ENCODE assay signal across 10 cellular contexts in genomic region chr1:84253891-84254290, GRCh38. TPM values are rescaled to one million over a fixed set of nuclear protein-coding genes. Genes with fewer than 3 reads are reported as not detected.
DNase-seq lines count a peak whose midpoint lies in the region; ATAC-seq and TF ChIP-seq lines count a peak whose summit lies in the region.
"Had no signal": no experiment of that assay in that cellular context is flagged by ENCODE, and none has a peak within 500 bp of the region (broad histone marks: within the 10 kb centered on the region; RNA-seq: fewer than 3 reads in every experiment).

No MANE protein-coding gene starts in this region.

- H3K36me3 ChIP-seq in tibial artery: no peaks in the 10 kb centered on the region

- H3K36me3 Mint-ChIP-seq in activated naive CD8-positive, alpha-beta T cell treated with anti-CD3 and anti-CD28 coated beads for 36 hours: peaks cover 3% of the 10 kb centered on the region

- H3K4me1 ChIP-seq in tibial artery: peaks cover 0 to 35% (median 11%) of the 10 kb centered on the region in 4 donors

- ATAC-seq in GM21367 (IDR thresholded peaks at IDR 0.05; ENCODE audit: unreplicated experiment): no peak

- H3K27me3 Mint-ChIP-seq in activated naive CD8-positive, alpha-beta T cell treated with anti-CD3 and anti-CD28 coated beads for 36 hours: no peaks in the 10 kb centered on the region
- H3K27me3 Mint-ChIP-seq: memory B cell had no signal

- H3K27ac ChIP-seq in tibial artery: peak overlapping the region; percentile 41 to 57

- DNase-seq in M059J (ENCODE audit: low read depth) (peak; percentile 98), astrocyte of the hippocampus (ENCODE audit: low read depth, low spot score) (peak; percentile 94), inferior parietal cortex (ENCODE audit: extremely low spot score) (peak; percentile 81), tibial artery (peak; percentile 30 to 76)
- no peak for DNase-seq in activated effector memory CD4-positive, alpha-beta T cell treated with Interleukin-2 at 50 U/mL for 16 hours
- no peak for DNase-seq in activated naive CD8-positive, alpha-beta T cell treated with anti-CD3 and anti-CD28 coated beads for 36 hours
- DNase-seq: activated CD4-positive, alpha-beta T cell treated with anti-CD3 and anti-CD28 coated beads for 4 hours; trophoblast cell had no signal

- H3K27ac Mint-ChIP-seq in activated naive CD8-positive, alpha-beta T cell treated with anti-CD3 and anti-CD28 coated beads for 36 hours: no peak overlapping the region
- H3K27ac Mint-ChIP-seq: memory B cell had no signal

- no peak for TF ChIP-seq CTCF in tibial artery (IDR thresholded peaks at IDR 0.05)

- H3K4me1 Mint-ChIP-seq in activated naive CD8-positive, alpha-beta T cell treated with anti-CD3 and anti-CD28 coated beads for 36 hours: no peaks in the 10 kb centered on the region
- H3K4me1 Mint-ChIP-seq: memory B cell had no signal

- no peak overlapping the region for H3K4me3 Mint-ChIP-seq in activated naive CD8-positive, alpha-beta T cell treated with anti-CD3 and anti-CD28 coated beads for 36 hours
- H3K4me3 Mint-ChIP-seq: memory B cell had no signal

- peaks cover 14% of the 10 kb centered on the region for H3K9me3 Mint-ChIP-seq in activated naive CD8-positive, alpha-beta T cell treated with anti-CD3 and anti-CD28 coated beads for 36 hours

- intact Hi-C loops in tibial artery (cut with DNase I; ENCODE audit: low total_unique reads): no loop called here

- no peak overlapping the region for H3K4me3 ChIP-seq in tibial artery

- H3K27me3 ChIP-seq in tibial artery: no peaks in the 10 kb centered on the region

- H3K9me3 ChIP-seq in tibial artery: peaks cover 5 to 10% (median 7%) of the 10 kb centered on the region in 3 donors

RNA-seq across cellular contexts. Expression of gene SAMD13, which starts 47.6 kb away (rescaled TPM):
- 0.20 and 2.3 TPM in 2 replicates for total RNA-seq in M059J (2014; rRNA removed; shearing (Covaris generic))
- total RNA-seq in activated naive CD8-positive, alpha-beta T cell treated with anti-CD3 and anti-CD28 coated beads for 36 hours: 1 to 10 TPM in 1 of 2 experiments, under 1 TPM in 1; 0.84 to 1.1 TPM

Comparison
In these comparisons a context has a peak if more than half of its experiments do, and no peak if none do; other contexts are left out.
1. DNase-seq: peak in M059J (single experiment), astrocyte of the hippocampus (single experiment), inferior parietal cortex (single experiment) and tibial artery (2 of 2); none in activated effector memory CD4-positive, alpha-beta T cell treated with Interleukin-2 at 50 U/mL for 16 hours (single experiment) and activated naive CD8-positive, alpha-beta T cell treated with anti-CD3 and anti-CD28 coated beads for 36 hours (single experiment).